ENCODE assay signal across 11 cellular contexts in genomic region chr6:105164418-105164817, GRCh38. TPM values are rescaled to one million over a fixed set of nuclear protein-coding genes. Genes with fewer than 3 reads are reported as not detected.
DNase-seq lines count a peak whose midpoint lies in the region; ATAC-seq, FAIRE-seq and TF ChIP-seq lines count a peak whose summit lies in the region.
"Had no signal": no experiment of that assay in that cellular context is flagged by ENCODE, and none has a peak within 500 bp of the region (broad histone marks: within the 10 kb centered on the region; RNA-seq: fewer than 3 reads in every experiment).

No MANE protein-coding gene starts in this region.

- H3K36me3 ChIP-seq in K562 (ENCODE audit: control insufficient read depth, insufficient read depth, low read length) = no peaks in the 10 kb centered on the region

- no peaks in the 10 kb centered on the region for H3K79me2 ChIP-seq in K562 (ENCODE audit: control insufficient read depth, insufficient read depth, low read length)

- H3K4me1 ChIP-seq in K562 (replicated peaks in 1 of 2; ENCODE audit: control insufficient read depth in 2 of 2, insufficient read depth in 2 of 2, low read length in 2 of 2) = no peaks in the 10 kb centered on the region
- H3K4me1 ChIP-seq: Caco-2 had no signal

- no peak overlapping the region for H3K4me2 ChIP-seq in K562 (ENCODE audit: insufficient read depth, low read length)

- POLR2A ChIA-PET in K562 (lab: Yijun Ruan, JAX) = interaction anchor here (0.9 to 2.0 kb wide), 3 partner anchors 9 to 11 kb away, joined by 3 to 8 read pairs (median 5); no protein-coding TSS in a partner anchor

- in situ Hi-C loops in K562 (cut with MboI) = no loop called here

- H3K9me3 Mint-ChIP-seq in T-helper 2 cell treated with Interferon-gamma antibody and Interleukin-4, amounts not matched to agents 5 μg/mL and 100 μg/mL, for 36 hours = no peaks in the 10 kb centered on the region
- H3K9me3 Mint-ChIP-seq: activated T-cell treated with anti-CD3 and anti-CD28 coated beads, Interleukin-2, amount 50 U/mL, for 24 hours had no signal

- no peaks in the 10 kb centered on the region for H3K36me3 Mint-ChIP-seq in T-helper 2 cell treated with Interferon-gamma antibody and Interleukin-4, amounts not matched to agents 5 μg/mL and 100 μg/mL, for 36 hours (ENCODE audit: low read depth)

- no peaks in the 10 kb centered on the region for H3K9me3 ChIP-seq in K562 (replicated peaks; ENCODE audit: control insufficient read depth, insufficient read depth, low read depth, low read length)
- H3K9me3 ChIP-seq: Caco-2 had no signal

- ATAC-seq in K562 = no peak
- ATAC-seq in GM18858 (IDR thresholded peaks at IDR 0.05; ENCODE audit: unreplicated experiment) = no peak
- no peak for ATAC-seq in HG03039 (IDR thresholded peaks at IDR 0.05; ENCODE audit: unreplicated experiment)

- no peak for TF ChIP-seq RAD21 in K562 (CRISPR knock-in tag; conservative IDR thresholded peaks at IDR 0.05 in 1 of 2, IDR thresholded peaks at IDR 0.05 in 1 of 2)

- H4K20me1 ChIP-seq in K562 (replicated peaks; ENCODE audit: control insufficient read depth, insufficient read depth, low read length) = no peaks in the 10 kb centered on the region

- TF ChIP-seq EP300 in K562 (IDR thresholded peaks at IDR 0.05; ENCODE audit: low read length) = no peak

- no peak for FAIRE-seq in K562 (lab: Jason Lieb, UNC)

- WGBS in K562 (ENCODE audit: insufficient coverage, low coverage, missing lambda C conversion rate) = 17% methylated on average over 2 of the region's 2 CpGs

- H3K9me1 ChIP-seq in K562 (ENCODE audit: control insufficient read depth, insufficient read depth, low read length) = no peaks in the 10 kb centered on the region

- BruUV-seq in K562 (replicated peaks; lab: Mats Ljungman, UMichigan) = no TSS peak

- no peak for TF ChIP-seq CTCF in K562 (IDR thresholded peaks at IDR 0.05 in 2 of 3, conservative IDR thresholded peaks at IDR 0.05 in 1 of 3; ENCODE audit: insufficient read depth in 2 of 3, low read depth in 1 of 3, low read length in 3 of 3)

- no peak overlapping the region for H3K27ac ChIP-seq in K562 (ENCODE audit: extremely low read depth, low read depth, low read length)

- H3K4me3 Mint-ChIP-seq in T-helper 2 cell treated with Interferon-gamma antibody and Interleukin-4, amounts not matched to agents 5 μg/mL and 100 μg/mL, for 36 hours = no peak overlapping the region
- H3K4me3 Mint-ChIP-seq: activated T-cell treated with anti-CD3 and anti-CD28 coated beads, Interleukin-2, amount 50 U/mL, for 24 hours had no signal

- peak; percentile 83 for DNase-seq in DMS53 (lab: John Stamatoyannopoulos, UW)
- DNase-seq in NCI-H2029 (lab: John Stamatoyannopoulos, UW) = peak; percentile 62
- DNase-seq in K562 (ENCODE audit: extremely low read depth in 1 of 4, low spot score in 3 of 4) = no peak
- DNase-seq in kidney tubule cell (ENCODE audit: low spot score) = peak; percentile 17
- no peak for DNase-seq in UCSD-AML1 (lab: John Stamatoyannopoulos, UW; ENCODE audit: unreplicated experiment)
- DNase-seq in T-helper 2 cell treated with Interferon-gamma antibody and Interleukin-4, amounts not matched to agents 5 μg/mL and 100 μg/mL, for 36 hours (ENCODE audit: low spot score) = no peak
- DNase-seq: activated T-cell treated with anti-CD3 and anti-CD28 coated beads, Interleukin-2, amount 50 U/mL, for 24 hours; Caco-2; cerebellar nuclear complex had no signal

- peaks cover 33% of the 10 kb centered on the region for H3K27me3 Mint-ChIP-seq in T-helper 2 cell treated with Interferon-gamma antibody and Interleukin-4, amounts not matched to agents 5 μg/mL and 100 μg/mL, for 36 hours (ENCODE audit: low read depth)

- TF ChIP-seq POLR2A in K562 (conservative IDR thresholded peaks at IDR 0.05) = no peak

- no peak overlapping the region for H3K4me3 ChIP-seq in K562

- no peak overlapping the region for H3K9ac ChIP-seq in K562 (ENCODE audit: insufficient read depth in 1 of 2, low read depth in 2 of 2, low read length in 2 of 2)

- H3K27ac Mint-ChIP-seq in T-helper 2 cell treated with Interferon-gamma antibody and Interleukin-4, amounts not matched to agents 5 μg/mL and 100 μg/mL, for 36 hours = no peak overlapping the region
- H3K27ac Mint-ChIP-seq: activated T-cell treated with anti-CD3 and anti-CD28 coated beads, Interleukin-2, amount 50 U/mL, for 24 hours had no signal

- CTCF ChIA-PET in K562 (lab: Yijun Ruan, JAX; ENCODE audit: low intra/inter-chr PET ratio) = no interaction called here

- intact Hi-C loops in K562 (cut with micrococcal nuclease) = no loop called here

- H2AFZ ChIP-seq in K562 (ENCODE audit: low read depth, low read length) = no peak overlapping the region

- no peaks in the 10 kb centered on the region for H3K4me1 Mint-ChIP-seq in T-helper 2 cell treated with Interferon-gamma antibody and Interleukin-4, amounts not matched to agents 5 μg/mL and 100 μg/mL, for 36 hours (ENCODE audit: low read depth)

- peaks cover 0 to 10% of the 10 kb centered on the region in 2 experiments; a peak in 3 of 5 replicates for H3K27me3 ChIP-seq in K562 (ENCODE audit: control insufficient read depth in 2 of 2, insufficient read depth in 2 of 2, low read length in 2 of 2)

TF ChIP-seq in K562, 482 proteins besides CTCF, POLR2A, EP300 and RAD21:
- TF ChIP-seq ZNF316 (IDR thresholded peaks at IDR 0.05) (peak; percentile 59; the same call in 1 of the 2 replicates), ZNF445 (CRISPR knock-in tag; IDR thresholded peaks at IDR 0.05; ENCODE audit: low read depth) (no peak), KAT2B (IDR thresholded peaks at IDR 0.05; ENCODE audit: low read depth, low read length) (no peak), MAFG (tag; conservative IDR thresholded peaks at IDR 0.05) (peak; percentile 40; the same call in 1 of the 2 replicates), ZNF561 (CRISPR knock-in tag; conservative IDR thresholded peaks at IDR 0.05) (no peak), E2F1 (CRISPR knock-in tag; IDR thresholded peaks at IDR 0.05) (no peak), ZNF282 (CRISPR knock-in tag; IDR thresholded peaks at IDR 0.05) (no peak), ZNF324 (CRISPR knock-in tag; IDR thresholded peaks at IDR 0.05) (no peak), SIRT6 (IDR thresholded peaks at IDR 0.05; ENCODE audit: low read depth, low read length) (no peak), C11orf30 (IDR thresholded peaks at IDR 0.05; ENCODE audit: low read depth) (peak; percentile 39; the same call in 1 of the 2 replicates), WHSC1 (IDR thresholded peaks at IDR 0.05; ENCODE audit: low read length) (no peak)

RNA-seq across cellular contexts. Expression of gene POPDC3, which starts 15.4 kb away (rescaled TPM):
- total RNA-seq in K562 (2011; cell fraction: chromatin; rRNA removed; ENCODE audit: low replicate concordance) = 1.4 and 4.2 TPM in 2 replicates
- 1.7 and 2.3 TPM in 2 replicates for total RNA-seq in K562 (2011; cell fraction: nucleolus; rRNA removed)
- 3.5 and 5.3 TPM in 2 replicates for total RNA-seq in K562 (2011; cell fraction: nucleoplasm; rRNA removed)
- total RNA-seq in K562 (2014; rRNA removed) (5.0 and 6.4 TPM in 2 replicates), K562 (2014; rRNA removed; fragmentation: Illumina TruSeq; extraction: Trizol) (5.6 and 5.9 TPM in 2 replicates), K562 (2015; rRNA removed; fragmentation: Illumina TruSeq; extraction: Trizol) (4.6 and 5.3 TPM in 2 replicates), K562 (2021) (4.0 and 4.8 TPM in 2 replicates)
- polyA plus RNA-seq in K562 (2011; rRNA removed) (1.0 and 11.8 TPM in 2 replicates), K562 (2014; fragmentation: Illumina TruSeq; extraction: Trizol) (10.2 and 11.5 TPM in 2 replicates), K562 (2014; fragmentation: Nextera tagmentation; extraction: Ambion mirVana) (1 to 10 TPM; 4.0 to 5.4 TPM), K562 (2014; rRNA removed) (8.3 TPM in 2 replicates)
- polyA plus RNA-seq in K562 (2011; cell fraction: cytosol; rRNA removed) = 0.52 and 3.7 TPM in 2 replicates
- 0.31 and 3.0 TPM in 2 replicates for polyA plus RNA-seq in K562 (2011; cell fraction: nucleus; rRNA removed)
- 6.1 and 10.2 TPM in 2 replicates for polyA plus RNA-seq in K562 (2012)
- 0.24 and 4.8 TPM in 2 replicates for polyA minus RNA-seq in K562 (2011; rRNA and poly(A)+ RNA removed)
- 1.2 TPM in 1 of 2 replicates, not detected in the other for polyA minus RNA-seq in K562 (2011; cell fraction: cytosol; rRNA and poly(A)+ RNA removed)
- polyA minus RNA-seq in K562 (2011; cell fraction: nucleus; rRNA and poly(A)+ RNA removed) = 0.94 TPM in 1 of 2 replicates, not detected in the other

Comparison
In these comparisons a context has a peak if more than half of its experiments do, and no peak if none do; other contexts are left out.
1. DNase-seq: peak in DMS53 (single experiment), NCI-H2029 (single experiment) and kidney tubule cell (single experiment); none in K562 (0 of 4), UCSD-AML1 (single experiment) and T-helper 2 cell treated with Interferon-gamma antibody and Interleukin-4, amounts not matched to agents 5 μg/mL and 100 μg/mL, for 36 hours (single experiment).